ENCODE assay signal across 1 cellular context in genomic region chr11:130528301-130528651, GRCh38.
TF ChIP-seq lines count a peak whose summit lies in the region.

No MANE protein-coding gene starts in this region.

TF ChIP-seq in H1, 55 proteins besides CTCF, POLR2A, EP300 and RAD21:
- TF ChIP-seq CEBPB (IDR thresholded peaks at IDR 0.05; ENCODE audit: low read depth, low read length) (no peak), NRF1 (IDR thresholded peaks at IDR 0.05; ENCODE audit: low read depth, low read length) (no peak), SIX5 (IDR thresholded peaks at IDR 0.05; ENCODE audit: low read depth, low read length) (no peak), MAFK (IDR thresholded peaks at IDR 0.05; ENCODE audit: low read depth, low read length) (no peak), JUN (IDR thresholded peaks at IDR 0.05; ENCODE audit: low read depth, low read length) (no peak), TCF12 (IDR thresholded peaks at IDR 0.05; ENCODE audit: low read depth, low read length) (no peak), KDM1A (IDR thresholded peaks at IDR 0.05; ENCODE audit: borderline replicate concordance, low read length) (no peak), KDM5A (IDR thresholded peaks at IDR 0.05; ENCODE audit: low read length) (no peak), ATF3 (IDR thresholded peaks at IDR 0.05; ENCODE audit: insufficient read depth, low read depth, low read length) (no peak), RXRA (IDR thresholded peaks at IDR 0.05; ENCODE audit: insufficient read depth, low read depth, low read length) (no peak), RFX5 (IDR thresholded peaks at IDR 0.05; ENCODE audit: borderline replicate concordance, low read depth, low read length) (no peak), CHD1 (IDR thresholded peaks at IDR 0.05; ENCODE audit: low read depth, low read length) (no peak), CBX8 (IDR thresholded peaks at IDR 0.05; ENCODE audit: borderline replicate concordance, low read depth, low read length) (no peak), BRCA1 (IDR thresholded peaks at IDR 0.05; ENCODE audit: low read depth, low read length) (no peak)
TF ChIP-seq in H1: peak in this region for 0.
